1 cellular context compared by ENCODE assay signal in the genomic region with DNA sequence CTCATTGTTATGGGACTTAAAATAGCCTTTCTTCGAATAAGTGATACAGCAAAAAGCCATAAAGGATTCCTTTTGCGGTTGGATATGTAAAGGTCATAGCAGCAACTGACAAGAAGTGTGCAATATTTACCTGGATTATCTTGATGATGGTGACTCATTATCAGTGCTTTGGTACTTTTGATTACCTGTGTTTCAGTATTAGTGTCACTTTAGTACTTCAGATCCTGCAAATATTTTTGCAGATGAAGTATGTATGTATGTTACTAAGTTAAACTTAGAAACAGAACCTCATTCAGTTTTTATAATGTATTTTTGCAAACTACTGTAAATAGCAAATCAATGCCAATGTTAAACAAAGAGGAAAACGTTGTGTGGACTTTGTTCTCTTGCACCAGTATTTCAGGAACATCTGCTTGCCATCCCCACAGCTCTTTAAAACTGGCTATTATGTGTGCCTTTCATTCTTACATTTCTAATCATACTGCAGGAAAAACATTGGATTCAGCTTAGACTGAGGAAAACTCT.
TF ChIP-seq lines count a peak whose summit lies in the region.

No MANE protein-coding gene starts in this region.

TF ChIP-seq in HepG2, 621 proteins besides CTCF, POLR2A, EP300 and RAD21 (continued from another document):
- TF ChIP-seq, protein P1, sequence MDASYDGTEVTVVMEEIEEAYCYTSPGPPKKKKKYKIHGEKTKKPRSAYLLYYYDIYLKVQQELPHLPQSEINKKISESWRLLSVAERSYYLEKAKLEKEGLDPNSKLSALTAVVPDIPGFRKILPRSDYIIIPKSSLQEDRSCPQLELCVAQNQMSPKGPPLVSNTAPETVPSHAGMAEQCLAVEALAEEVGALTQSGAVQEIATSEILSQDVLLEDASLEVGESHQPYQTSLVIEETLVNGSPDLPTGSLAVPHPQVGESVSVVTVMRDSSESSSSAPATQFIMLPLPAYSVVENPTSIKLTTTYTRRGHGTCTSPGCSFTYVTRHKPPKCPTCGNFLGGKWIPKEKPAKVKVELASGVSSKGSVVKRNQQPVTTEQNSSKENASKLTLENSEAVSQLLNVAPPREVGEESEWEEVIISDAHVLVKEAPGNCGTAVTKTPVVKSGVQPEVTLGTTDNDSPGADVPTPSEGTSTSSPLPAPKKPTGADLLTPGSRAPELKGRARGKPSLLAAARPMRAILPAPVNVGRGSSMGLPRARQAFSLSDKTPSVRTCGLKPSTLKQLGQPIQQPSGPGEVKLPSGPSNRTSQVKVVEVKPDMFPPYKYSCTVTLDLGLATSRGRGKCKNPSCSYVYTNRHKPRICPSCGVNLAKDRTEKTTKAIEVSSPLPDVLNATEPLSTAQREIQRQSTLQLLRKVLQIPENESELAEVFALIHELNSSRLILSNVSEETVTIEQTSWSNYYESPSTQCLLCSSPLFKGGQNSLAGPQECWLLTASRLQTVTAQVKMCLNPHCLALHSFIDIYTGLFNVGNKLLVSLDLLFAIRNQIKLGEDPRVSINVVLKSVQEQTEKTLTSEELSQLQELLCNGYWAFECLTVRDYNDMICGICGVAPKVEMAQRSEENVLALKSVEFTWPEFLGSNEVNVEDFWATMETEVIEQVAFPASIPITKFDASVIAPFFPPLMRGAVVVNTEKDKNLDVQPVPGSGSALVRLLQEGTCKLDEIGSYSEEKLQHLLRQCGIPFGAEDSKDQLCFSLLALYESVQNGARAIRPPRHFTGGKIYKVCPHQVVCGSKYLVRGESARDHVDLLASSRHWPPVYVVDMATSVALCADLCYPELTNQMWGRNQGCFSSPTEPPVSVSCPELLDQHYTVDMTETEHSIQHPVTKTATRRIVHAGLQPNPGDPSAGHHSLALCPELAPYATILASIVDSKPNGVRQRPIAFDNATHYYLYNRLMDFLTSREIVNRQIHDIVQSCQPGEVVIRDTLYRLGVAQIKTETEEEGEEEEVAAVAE (CRISPR knock-in tag; IDR thresholded peaks at IDR 0.05; ENCODE audit: borderline replicate concordance): peak; percentile 59; the same call in 1 of the 2 replicates
- TF ChIP-seq NFYC (CRISPR knock-in tag; IDR thresholded peaks at IDR 0.05) (no peak), JUNB (CRISPR knock-in tag; IDR thresholded peaks at IDR 0.05; ENCODE audit: borderline replicate concordance) (peak; percentile 89), MBD4 (IDR thresholded peaks at IDR 0.05; ENCODE audit: borderline replicate concordance, low read length) (peak; percentile 79; the same call in 1 of the 2 replicates), ZNF672 (CRISPR knock-in tag; IDR thresholded peaks at IDR 0.05) (no peak), NR3C1 (CRISPR knock-in tag; IDR thresholded peaks at IDR 0.05) (no peak), PITX1 (CRISPR knock-in tag; IDR thresholded peaks at IDR 0.05) (peak; percentile 94), SKI (IDR thresholded peaks at IDR 0.05; ENCODE audit: partially characterized antibody) (peak; percentile 45), ZNF382 (CRISPR knock-in tag; IDR thresholded peaks at IDR 0.05; ENCODE audit: borderline replicate concordance) (no peak), SRF (IDR thresholded peaks at IDR 0.05; ENCODE audit: low read depth, low read length) (no peak), SOX6 (IDR thresholded peaks at IDR 0.05) (no peak), SOX6 (CRISPR knock-in tag; IDR thresholded peaks at IDR 0.05) (peak; percentile 90)
- TF ChIP-seq, protein P2, sequence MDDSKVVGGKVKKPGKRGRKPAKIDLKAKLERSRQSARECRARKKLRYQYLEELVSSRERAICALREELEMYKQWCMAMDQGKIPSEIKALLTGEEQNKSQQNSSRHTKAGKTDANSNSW (CRISPR knock-in tag; IDR thresholded peaks at IDR 0.05; ENCODE audit: borderline replicate concordance): no peak
- TF ChIP-seq, protein P3, sequence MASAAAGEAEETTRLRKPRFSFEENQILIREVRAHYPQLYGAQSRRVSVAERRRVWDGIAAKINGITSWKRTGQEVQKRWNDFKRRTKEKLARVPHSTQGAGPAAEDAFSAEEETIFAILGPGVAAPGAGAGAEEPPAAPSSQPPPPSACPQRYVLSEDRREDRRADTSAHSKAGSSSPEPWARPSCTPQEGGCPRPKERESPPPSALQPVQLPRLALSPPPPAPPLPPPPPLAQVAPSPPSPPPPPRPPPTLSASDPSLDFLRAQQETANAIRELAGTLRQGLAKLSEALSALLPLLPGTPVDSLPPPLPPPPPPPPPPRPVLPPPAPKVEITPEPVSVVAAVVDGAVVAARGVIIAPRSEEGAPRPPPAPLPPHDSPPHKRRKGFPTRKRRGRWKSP (CRISPR knock-in tag; IDR thresholded peaks at IDR 0.05): no peak
- TF ChIP-seq, protein P4, sequence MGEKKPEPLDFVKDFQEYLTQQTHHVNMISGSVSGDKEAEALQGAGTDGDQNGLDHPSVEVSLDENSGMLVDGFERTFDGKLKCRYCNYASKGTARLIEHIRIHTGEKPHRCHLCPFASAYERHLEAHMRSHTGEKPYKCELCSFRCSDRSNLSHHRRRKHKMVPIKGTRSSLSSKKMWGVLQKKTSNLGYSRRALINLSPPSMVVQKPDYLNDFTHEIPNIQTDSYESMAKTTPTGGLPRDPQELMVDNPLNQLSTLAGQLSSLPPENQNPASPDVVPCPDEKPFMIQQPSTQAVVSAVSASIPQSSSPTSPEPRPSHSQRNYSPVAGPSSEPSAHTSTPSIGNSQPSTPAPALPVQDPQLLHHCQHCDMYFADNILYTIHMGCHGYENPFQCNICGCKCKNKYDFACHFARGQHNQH (CRISPR knock-in tag; IDR thresholded peaks at IDR 0.05): no peak; the same call in 1 of the 2 replicates
- TF ChIP-seq, protein P5, sequence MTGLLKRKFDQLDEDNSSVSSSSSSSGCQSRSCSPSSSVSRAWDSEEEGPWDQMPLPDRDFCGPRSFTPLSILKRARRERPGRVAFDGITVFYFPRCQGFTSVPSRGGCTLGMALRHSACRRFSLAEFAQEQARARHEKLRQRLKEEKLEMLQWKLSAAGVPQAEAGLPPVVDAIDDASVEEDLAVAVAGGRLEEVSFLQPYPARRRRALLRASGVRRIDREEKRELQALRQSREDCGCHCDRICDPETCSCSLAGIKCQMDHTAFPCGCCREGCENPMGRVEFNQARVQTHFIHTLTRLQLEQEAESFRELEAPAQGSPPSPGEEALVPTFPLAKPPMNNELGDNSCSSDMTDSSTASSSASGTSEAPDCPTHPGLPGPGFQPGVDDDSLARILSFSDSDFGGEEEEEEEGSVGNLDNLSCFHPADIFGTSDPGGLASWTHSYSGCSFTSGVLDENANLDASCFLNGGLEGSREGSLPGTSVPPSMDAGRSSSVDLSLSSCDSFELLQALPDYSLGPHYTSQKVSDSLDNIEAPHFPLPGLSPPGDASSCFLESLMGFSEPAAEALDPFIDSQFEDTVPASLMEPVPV (CRISPR knock-in tag; IDR thresholded peaks at IDR 0.05): no peak; the same call in 1 of the 2 replicates
